ENCODE assay signal across 8 cellular contexts in the genomic region with DNA sequence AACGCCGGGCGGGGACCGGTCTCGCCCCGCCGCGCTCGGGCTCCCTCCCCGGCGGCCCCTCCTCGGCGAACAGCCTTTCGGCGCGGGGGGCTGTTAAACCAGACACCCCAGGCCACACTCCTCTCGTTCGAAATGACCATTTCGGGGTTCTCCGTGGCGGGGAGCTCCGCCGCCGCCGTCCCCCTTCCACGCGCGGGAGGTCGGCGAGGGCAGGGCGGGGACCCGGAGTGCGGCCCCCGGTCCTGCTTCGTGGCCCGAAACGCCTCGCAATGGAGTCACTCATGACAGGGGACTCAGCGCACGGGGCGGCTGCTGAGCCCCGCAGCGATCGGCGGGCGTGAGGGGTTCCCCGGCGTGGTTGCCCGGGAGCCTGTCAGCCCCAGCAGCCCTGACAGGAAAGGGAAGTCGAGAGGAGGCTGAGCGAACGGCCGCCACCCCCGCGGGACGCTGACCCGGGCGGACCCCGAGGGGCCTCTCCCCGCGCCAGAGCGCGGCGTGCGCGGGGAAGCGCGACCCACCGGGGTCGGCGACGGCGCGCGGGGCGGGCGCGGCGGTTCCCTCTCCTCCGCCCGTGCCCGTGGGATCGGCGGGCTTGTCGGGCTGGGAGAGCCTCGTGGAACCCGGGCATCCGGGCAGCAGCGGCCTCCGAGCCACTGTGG. TPM values are rescaled to one million over a fixed set of nuclear protein-coding genes. Genes with fewer than 3 reads are reported as not detected.
DNase-seq lines count a peak whose midpoint lies in the region; ATAC-seq and TF ChIP-seq lines count a peak whose summit lies in the region.

No MANE protein-coding gene starts in this region.

- TF ChIP-seq CTCF in astrocyte of the spinal cord (IDR thresholded peaks at IDR 0.05; ENCODE audit: low read depth, low read length), result no peak
- no peak for TF ChIP-seq CTCF in kidney epithelial cell (IDR thresholded peaks at IDR 0.05; ENCODE audit: insufficient read depth, low read length, poor library complexity, severe bottlenecking)

- peak overlapping the region; percentile 53 to 93 (median 86); a peak in 21 of 22 replicates for H3K27ac ChIP-seq in BLaER1 treated with 17β-estradiol and CSF1 and Interleukin-3, amounts not matched to agents 10 nM and 100 nM
- H3K27ac ChIP-seq in SJSA1, result no peak overlapping the region

- in situ Hi-C loops in astrocyte of the spinal cord (cut with HindIII; ENCODE audit: low sequenced_read_pairs), result no loop called here

- peaks cover 0 to 13% (median 8%) of the 10 kb centered on the region in 11 experiments; a peak in 13 of 22 replicates for H3K36me3 ChIP-seq in BLaER1 treated with 17β-estradiol and CSF1 and Interleukin-3, amounts not matched to agents 10 nM and 100 nM
- H3K36me3 ChIP-seq in SJSA1 (0 out of 2 replicates have a peak, but pooled peaks cover 3% of the 10 kb centered on the region), kidney epithelial cell (ENCODE audit: control insufficient read depth, insufficient read depth, low read length) (no peaks in the 10 kb centered on the region)

- peaks cover 0 to 14% (median 0%) of the 10 kb centered on the region in 11 experiments; a peak in 3 of 22 replicates for H4K20me1 ChIP-seq in BLaER1 treated with 17β-estradiol and CSF1 and Interleukin-3, amounts not matched to agents 10 nM and 100 nM

- DNase-seq in SJSA1 (ENCODE audit: low read depth in 1 of 2, low spot score in 2 of 2) (peak in 1 of 2 experiments; percentile 31), astrocyte of the spinal cord (ENCODE audit: low read depth, low spot score) (no peak), kidney epithelial cell (ENCODE audit: low read depth) (no peak), DMS114 treated with DMSO at 0.1 percent for 48 hours (lab: John Stamatoyannopoulos, UW; ENCODE audit: unreplicated experiment) (no peak)
- peak; percentile 18 to 41 for DNase-seq in stimulated activated CD4-positive, alpha-beta T cell treated with anti-CD3 and anti-CD28 coated beads, Interleukin-4, amount 100 ng/mL, for 4 hours

- H3K4me3 ChIP-seq in BLaER1 treated with 17β-estradiol and CSF1 and Interleukin-3, amounts not matched to agents 10 nM and 100 nM, result peak overlapping the region; percentile 72 to 92 (median 85)
- H3K4me3 ChIP-seq in SJSA1 (peak overlapping the region; percentile 60), astrocyte of the spinal cord (ENCODE audit: low read depth, low read length) (peak overlapping the region; percentile 47), kidney epithelial cell (ENCODE audit: low read depth, low read length) (peak overlapping the region; percentile 52)

- peaks cover 0 to 20% (median 16%) of the 10 kb centered on the region in 11 experiments; a peak in 16 of 22 replicates for H3K9me3 ChIP-seq in BLaER1 treated with 17β-estradiol and CSF1 and Interleukin-3, amounts not matched to agents 10 nM and 100 nM (replicated peaks in 1 of 11)
- H3K9me3 ChIP-seq in SJSA1 (replicated peaks), result peaks cover 10% of the 10 kb centered on the region; the same call in 1 of the 2 replicates

- H3K9ac ChIP-seq in BLaER1 treated with 17β-estradiol and CSF1 and Interleukin-3, amounts not matched to agents 10 nM and 100 nM, result peak overlapping the region; percentile 82 to 91 (median 87)

- peaks cover 20 to 25% (median 23%) of the 10 kb centered on the region in 10 experiments for H3K4me1 ChIP-seq in BLaER1 treated with 17β-estradiol and CSF1 and Interleukin-3, amounts not matched to agents 10 nM and 100 nM
- peaks cover 20% of the 10 kb centered on the region for H3K4me1 ChIP-seq in SJSA1 (replicated peaks)

- H3K27me3 ChIP-seq in BLaER1 treated with 17β-estradiol and CSF1 and Interleukin-3, amounts not matched to agents 10 nM and 100 nM, result peaks cover 15 to 28% (median 18%) of the 10 kb centered on the region in 11 experiments
- H3K27me3 ChIP-seq in SJSA1 (replicated peaks) (no peaks in the 10 kb centered on the region), kidney epithelial cell (ENCODE audit: control insufficient read depth, insufficient read depth, low read length) (peaks cover 33% of the 10 kb centered on the region)

- peak overlapping the region; percentile 89 to 100 (median 99) for H3K4me2 ChIP-seq in BLaER1 treated with 17β-estradiol and CSF1 and Interleukin-3, amounts not matched to agents 10 nM and 100 nM

- ATAC-seq in HG03175 (IDR thresholded peaks at IDR 0.05; ENCODE audit: unreplicated experiment), result peak; percentile 43

- TF ChIP-seq POLR2A in GM19193 (IDR thresholded peaks at IDR 0.05; ENCODE audit: extremely low read depth, insufficient read depth, insufficient read length), result peak; percentile 8

RNA-seq across cellular contexts. Expression of a gene that starts 0.5 kb away (rescaled TPM):
- total RNA-seq in SJSA1 (2014; rRNA removed; shearing (Covaris generic)), result 0.13 and 0.84 TPM in 2 replicates
- total RNA-seq in kidney epithelial cell, result 0.88 and 1.1 TPM in 2 replicates

RNA-seq across cellular contexts. Expression of a gene that starts 26.8 kb away (rescaled TPM):
- 44.8 and 44.9 TPM in 2 replicates for total RNA-seq in SJSA1 (2014; rRNA removed; shearing (Covaris generic))
- total RNA-seq in kidney epithelial cell, result 51.1 and 62.2 TPM in 2 replicates

Comparison
In these comparisons a context has a peak if more than half of its experiments do, and no peak if none do; other contexts are left out.
1. DNase-seq: peak in stimulated activated CD4-positive, alpha-beta T cell treated with anti-CD3 and anti-CD28 coated beads, Interleukin-4, amount 100 ng/mL, for 4 hours (2 of 2); none in astrocyte of the spinal cord (single experiment), kidney epithelial cell (single experiment) and DMS114 treated with DMSO at 0.1 percent for 48 hours (single experiment).
2. Peak in every context shown above with its lines, with median percentiles within 50 percentile points of each other: H3K4me3 ChIP-seq.